ENCODE assay signal across 1 cellular context in genomic region chr4:1978741-1979476, GRCh38.
TF ChIP-seq lines count a peak whose summit lies in the region.

No MANE protein-coding gene starts in this region.

TF ChIP-seq in HepG2, 621 proteins besides CTCF, POLR2A, EP300 and RAD21:
- TF ChIP-seq RFXAP (CRISPR knock-in tag; IDR thresholded peaks at IDR 0.05; ENCODE audit: borderline replicate concordance) (no peak), STAT6 (CRISPR knock-in tag; IDR thresholded peaks at IDR 0.05; ENCODE audit: borderline replicate concordance) (no peak), AGO2 (optimal IDR thresholded peaks at IDR 0.05; ENCODE audit: low read depth, low read length) (peak; percentile 87), ZHX2 (IDR thresholded peaks at IDR 0.05; ENCODE audit: low read depth) (no peak), ZHX2 (CRISPR knock-in tag; IDR thresholded peaks at IDR 0.05; ENCODE audit: borderline replicate concordance) (no peak), ZSCAN21 (CRISPR knock-in tag; IDR thresholded peaks at IDR 0.05; ENCODE audit: borderline replicate concordance) (no peak), NFKBIZ (CRISPR knock-in tag; IDR thresholded peaks at IDR 0.05) (no peak), ZNF10 (CRISPR knock-in tag; IDR thresholded peaks at IDR 0.05; ENCODE audit: borderline replicate concordance, low read depth) (no peak), TERF1 (CRISPR knock-in tag; IDR thresholded peaks at IDR 0.05) (no peak)
